15 cellular contexts compared by ENCODE assay signal in the genomic region with DNA sequence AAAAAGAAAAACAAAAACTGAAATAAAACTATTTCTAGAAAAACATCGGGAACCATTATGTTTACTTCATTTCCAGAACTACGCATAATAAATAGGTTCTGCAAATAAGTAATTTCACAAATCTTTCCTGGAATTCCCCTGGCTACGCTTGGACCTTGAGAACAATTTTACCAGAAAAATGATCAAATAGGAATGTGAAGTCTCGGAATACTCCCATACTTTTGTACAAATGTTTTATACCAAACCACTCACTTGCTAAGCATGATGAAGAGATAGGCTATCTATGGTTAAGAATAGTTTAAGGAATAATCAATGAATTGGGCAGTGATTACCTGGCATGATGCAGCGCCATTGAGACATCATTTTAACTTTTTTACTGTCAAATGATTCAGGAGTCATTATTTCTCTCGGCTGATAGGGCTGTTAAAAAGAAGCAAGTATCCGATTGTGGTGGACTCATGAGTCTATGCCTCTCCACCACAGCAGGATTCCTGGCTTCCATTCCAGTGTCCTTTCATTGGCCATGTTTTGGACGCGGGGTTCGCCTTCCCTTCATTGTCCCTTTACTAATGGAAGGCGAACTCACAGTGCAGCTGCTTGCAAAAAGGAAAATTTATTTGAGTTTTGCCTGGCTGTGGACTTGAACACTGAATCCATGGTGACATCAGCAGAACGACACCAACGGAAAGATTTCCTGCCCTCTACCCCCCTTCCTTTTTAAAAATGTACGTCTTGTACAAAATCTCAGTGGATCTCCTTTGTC. TPM values are rescaled to one million over a fixed set of nuclear protein-coding genes. Genes with fewer than 3 reads are reported as not detected.
DNase-seq lines count a peak whose midpoint lies in the region; ATAC-seq and TF ChIP-seq lines count a peak whose summit lies in the region.
"Had no signal": no experiment of that assay in that cellular context is flagged by ENCODE, and none has a peak within 500 bp of the region (broad histone marks: within the 10 kb centered on the region; RNA-seq: fewer than 3 reads in every experiment).

No MANE protein-coding gene starts in this region.

- H3K4me3 ChIP-seq in esophagus squamous epithelium: peak overlapping the region in 1 of 4 donors; percentile 36
- H3K4me3 ChIP-seq: K562, mucosa of descending colon had no signal

- peak; percentile 71 for DNase-seq in Ammon's horn (ENCODE audit: low spot score)
- no peak for DNase-seq in esophagus squamous epithelium (lab: John Stamatoyannopoulos, UW)
- peak; percentile 66 for DNase-seq in putamen (ENCODE audit: low spot score)
- DNase-seq in ureter (ENCODE audit: low spot score): no peak
- no peak for DNase-seq in DMS53 treated with DMSO at 0.1 percent for 48 hours (lab: John Stamatoyannopoulos, UW; ENCODE audit: unreplicated experiment)
- DNase-seq in NCI-H2029 treated with DMSO at 0.1 percent for 48 hours (lab: John Stamatoyannopoulos, UW): no peak
- DNase-seq: activated CD4-positive, CD25-positive, alpha-beta regulatory T cell treated with anti-CD3 and anti-CD28 coated beads, Interleukin-2, amount 50 U/mL, for 72 hours; activated gamma-delta T cell; HCEC 1CT; mucosa of descending colon; NCI-H2171; stimulated activated CD4-positive, alpha-beta T cell treated with anti-CD3 and anti-CD28 coated beads, Interleukin-15, amount 100 ng/mL, for 24 hours had no signal

- H3K4me1 ChIP-seq in esophagus squamous epithelium: peaks cover 2 to 41% (median 8%) of the 10 kb centered on the region in 3 donors

- no peaks in the 10 kb centered on the region for H3K36me3 ChIP-seq in esophagus squamous epithelium

- H3K27ac ChIP-seq in esophagus squamous epithelium: peak overlapping the region; percentile 63 to 84 (median 77)

- H3K27me3 ChIP-seq in esophagus squamous epithelium: no peaks in the 10 kb centered on the region

- TF ChIP-seq POLR2A in esophagus squamous epithelium (IDR thresholded peaks at IDR 0.05): no peak

- no peak for TF ChIP-seq CTCF in esophagus squamous epithelium (IDR thresholded peaks at IDR 0.05)

- WGBS in esophagus squamous epithelium, 2 donors: 86% methylated on average over 14 of the region's 14 CpGs

- no peaks in the 10 kb centered on the region for H3K9me3 ChIP-seq in esophagus squamous epithelium
- H3K9me3 ChIP-seq: mucosa of descending colon had no signal

- intact Hi-C loops in esophagus squamous epithelium (cut with DNase I): no loop called here

- ATAC-seq in GM18511 (IDR thresholded peaks at IDR 0.05; ENCODE audit: unreplicated experiment): no peak
- ATAC-seq: K562, mucosa of descending colon had no signal

TF ChIP-seq in PFSK-1, 5 proteins besides CTCF, POLR2A, EP300 and RAD21:
- TF ChIP-seq SIN3A (IDR thresholded peaks at IDR 0.05; ENCODE audit: borderline replicate concordance, insufficient read depth, low read length) (peak; percentile 82; the same call in 1 of the 2 replicates), POLR2AphosphoS5 (IDR thresholded peaks at IDR 0.05; ENCODE audit: low read depth, low read length) (peak; percentile 38; the same call in 1 of the 2 replicates)
- TF ChIP-seq, protein P1, sequence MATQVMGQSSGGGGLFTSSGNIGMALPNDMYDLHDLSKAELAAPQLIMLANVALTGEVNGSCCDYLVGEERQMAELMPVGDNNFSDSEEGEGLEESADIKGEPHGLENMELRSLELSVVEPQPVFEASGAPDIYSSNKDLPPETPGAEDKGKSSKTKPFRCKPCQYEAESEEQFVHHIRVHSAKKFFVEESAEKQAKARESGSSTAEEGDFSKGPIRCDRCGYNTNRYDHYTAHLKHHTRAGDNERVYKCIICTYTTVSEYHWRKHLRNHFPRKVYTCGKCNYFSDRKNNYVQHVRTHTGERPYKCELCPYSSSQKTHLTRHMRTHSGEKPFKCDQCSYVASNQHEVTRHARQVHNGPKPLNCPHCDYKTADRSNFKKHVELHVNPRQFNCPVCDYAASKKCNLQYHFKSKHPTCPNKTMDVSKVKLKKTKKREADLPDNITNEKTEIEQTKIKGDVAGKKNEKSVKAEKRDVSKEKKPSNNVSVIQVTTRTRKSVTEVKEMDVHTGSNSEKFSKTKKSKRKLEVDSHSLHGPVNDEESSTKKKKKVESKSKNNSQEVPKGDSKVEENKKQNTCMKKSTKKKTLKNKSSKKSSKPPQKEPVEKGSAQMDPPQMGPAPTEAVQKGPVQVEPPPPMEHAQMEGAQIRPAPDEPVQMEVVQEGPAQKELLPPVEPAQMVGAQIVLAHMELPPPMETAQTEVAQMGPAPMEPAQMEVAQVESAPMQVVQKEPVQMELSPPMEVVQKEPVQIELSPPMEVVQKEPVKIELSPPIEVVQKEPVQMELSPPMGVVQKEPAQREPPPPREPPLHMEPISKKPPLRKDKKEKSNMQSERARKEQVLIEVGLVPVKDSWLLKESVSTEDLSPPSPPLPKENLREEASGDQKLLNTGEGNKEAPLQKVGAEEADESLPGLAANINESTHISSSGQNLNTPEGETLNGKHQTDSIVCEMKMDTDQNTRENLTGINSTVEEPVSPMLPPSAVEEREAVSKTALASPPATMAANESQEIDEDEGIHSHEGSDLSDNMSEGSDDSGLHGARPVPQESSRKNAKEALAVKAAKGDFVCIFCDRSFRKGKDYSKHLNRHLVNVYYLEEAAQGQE (IDR thresholded peaks at IDR 0.05; ENCODE audit: insufficient read depth in 1 of 2, low read depth in 2 of 2, low read length in 2 of 2): no peak

RNA-seq across cellular contexts. Expression of a gene that starts 39.9 kb away (rescaled TPM):
- polyA plus RNA-seq in PFSK-1 (2012; ENCODE audit: insufficient read length, low read depth): not detected
- not detected for total RNA-seq in esophagus squamous epithelium
- 2.6 TPM for total RNA-seq in ureter
- total RNA-seq: K562 had no signal
- polyA plus RNA-seq: K562 had no signal

Comparison
In these comparisons a context has a peak if more than half of its experiments do, and no peak if none do; other contexts are left out.
1. DNase-seq: peak in Ammon's horn (single experiment) and putamen (single experiment); none in esophagus squamous epithelium (single experiment), ureter (single experiment), DMS53 treated with DMSO at 0.1 percent for 48 hours (single experiment) and NCI-H2029 treated with DMSO at 0.1 percent for 48 hours (single experiment).